In the genomic region with DNA sequence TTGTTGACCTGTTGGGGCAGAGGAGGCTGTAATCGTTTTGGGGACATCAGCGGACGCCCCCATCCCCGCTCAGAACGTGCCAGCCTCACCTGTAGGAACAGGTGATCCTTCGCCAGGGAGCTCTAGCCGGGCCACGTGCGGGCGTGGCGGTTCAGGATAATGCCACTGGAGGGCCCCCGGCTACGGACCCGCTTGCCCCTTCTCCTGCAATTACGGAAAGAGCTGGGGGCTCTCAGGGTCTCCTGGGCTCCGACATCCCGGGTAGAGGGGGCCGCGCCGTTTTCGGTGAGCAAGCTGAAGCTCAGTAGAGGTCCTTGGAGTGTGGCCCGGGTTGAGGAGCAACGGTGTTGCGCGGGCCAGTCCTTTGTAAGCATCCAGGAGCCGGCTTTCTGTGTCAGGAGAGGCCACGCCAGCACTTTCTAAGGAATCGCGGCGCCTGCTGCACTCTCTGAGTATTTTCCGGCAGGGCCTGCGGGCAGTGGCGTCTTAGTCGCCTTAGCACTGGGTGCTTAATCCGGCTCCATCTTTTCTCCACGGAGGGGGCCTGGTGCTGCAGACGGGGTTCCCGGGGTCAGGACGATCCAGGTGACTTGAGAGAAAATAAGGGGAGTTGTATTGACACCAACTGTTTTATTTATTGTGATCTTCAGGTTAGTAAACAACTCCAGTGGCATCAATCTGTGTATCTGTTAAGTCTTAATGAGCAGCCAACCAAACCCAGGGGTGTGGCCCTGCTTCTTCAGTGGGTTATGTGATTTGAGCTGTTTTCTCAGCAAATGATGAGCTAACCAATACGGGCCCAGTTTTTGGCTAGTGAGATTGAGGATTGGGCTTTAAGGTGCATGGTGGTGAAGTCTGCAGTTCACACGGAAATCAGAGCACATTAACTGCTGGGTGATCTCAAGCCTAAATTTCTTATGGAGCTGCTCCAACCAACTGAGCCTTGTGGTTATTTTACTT, we compare ENCODE assay signal across 8 cellular contexts. TPM values are rescaled to one million over a fixed set of nuclear protein-coding genes. Genes with fewer than 3 reads are reported as not detected.
DNase-seq lines count a peak whose midpoint lies in the region; ATAC-seq, FAIRE-seq and TF ChIP-seq lines count a peak whose summit lies in the region.

No MANE protein-coding gene starts in this region.

- H3K27me3 ChIP-seq in OCI-LY3 (ENCODE audit: low read depth, low read length) (no peaks in the 10 kb centered on the region), keratinocyte (ENCODE audit: control insufficient read depth, extremely low read depth, insufficient read depth, low read length) (no peaks in the 10 kb centered on the region), spleen (replicated peaks in 1 of 7) (peaks cover 0 to 64% (median 30%) of the 10 kb centered on the region in 7 donors)

- intact Hi-C loops in spleen (cut with DNase I; ENCODE audit: low total_unique reads) = no loop called here

- WGBS in spleen, 5 donors = 13 to 16% (median 15%) methylated on average over 33 to 41 of the region's 41 CpGs

- H3K36me3 ChIP-seq in OCI-LY3 (replicated peaks; ENCODE audit: low read depth, low read length) (peaks cover 6% of the 10 kb centered on the region), keratinocyte (ENCODE audit: control insufficient read depth in 2 of 2, extremely low read depth in 1 of 2, insufficient read depth in 2 of 2, low read length in 2 of 2) (peaks cover 2 to 9% of the 10 kb centered on the region in 2 experiments), spleen (no peaks in the 10 kb centered on the region)

- CTCF ChIA-PET in AG04449 (lab: Yijun Ruan, JAX) = interaction anchor here (0.6 to 5.9 kb wide), 13 partner anchors 10 to 281 kb away, joined by 3 to 35 read pairs (median 3); no protein-coding TSS in a partner anchor

- H3K4me1 ChIP-seq in OCI-LY3 (ENCODE audit: low read length) (peaks cover 15% of the 10 kb centered on the region), keratinocyte (ENCODE audit: control insufficient read depth, extremely low read depth, insufficient read depth, low read length) (peaks cover 23% of the 10 kb centered on the region), spleen (peaks cover 8 to 38% (median 30%) of the 10 kb centered on the region in 6 donors)

- no peak for TF ChIP-seq POLR2A in spleen (IDR thresholded peaks at IDR 0.05)

- H3K4me3 ChIP-seq in AG04449 (ENCODE audit: low read depth, low read length) (peak overlapping the region; percentile 86), OCI-LY3 (ENCODE audit: low read length) (peak overlapping the region; percentile 84), keratinocyte (ENCODE audit: control insufficient read depth in 2 of 3, extremely low read depth in 1 of 3, insufficient read depth in 2 of 3, low read depth in 1 of 3, low read length in 3 of 3) (peak overlapping the region; percentile 60 to 88 (median 88)), spleen (peak overlapping the region; percentile 35 to 93 (median 71))

- H2AFZ ChIP-seq in OCI-LY3 (ENCODE audit: low read depth, low read length) (no peak overlapping the region), keratinocyte (ENCODE audit: control insufficient read depth, low read length) (peak overlapping the region; percentile 2)

- in situ Hi-C loops in GM13977 (cut with MboI; ENCODE audit: low pct_unique_long_range_greater_than_20kb, low sequenced_read_pairs, unreplicated experiment) = no loop called here

- dilution Hi-C loops in keratinocyte (cut with MboI; ENCODE audit: extremely low pct_ligation_motif_present, low sequenced_read_pairs) = no loop called here

- no peak for ATAC-seq in GM21528 (IDR thresholded peaks at IDR 0.05; ENCODE audit: low FRiP score, unreplicated experiment)

- FAIRE-seq in keratinocyte (lab: Jason Lieb, UNC) = no peak

- POLR2A ChIA-PET in AG04449 (lab: Yijun Ruan, JAX) = interaction anchor here (0.8 to 1.6 kb wide), 4 partner anchors 40 to 276 kb away, joined by 3 to 5 read pairs (median 4); no protein-coding TSS in a partner anchor

- H3K27ac ChIP-seq in OCI-LY3 (ENCODE audit: low read length) = no peak overlapping the region
- peak overlapping the region; percentile 75 for H3K27ac ChIP-seq in keratinocyte (ENCODE audit: control insufficient read depth, insufficient read depth, low read length)
- no peak overlapping the region for H3K27ac ChIP-seq in spleen

- H3K4me2 ChIP-seq in OCI-LY3 (ENCODE audit: low read length) = peak overlapping the region; percentile 80
- peak overlapping the region; percentile 94 for H3K4me2 ChIP-seq in keratinocyte (ENCODE audit: control insufficient read depth, extremely low read depth, insufficient read depth, low read depth, low read length)

- TF ChIP-seq CTCF in AG04449 (IDR thresholded peaks at IDR 0.05; ENCODE audit: insufficient read depth, low read length, missing control alignments) (peak; percentile 33), GM13977 (IDR thresholded peaks at IDR 0.05; ENCODE audit: extremely low read depth, insufficient read depth, missing control alignments) (no peak), OCI-LY3 (IDR thresholded peaks at IDR 0.05; ENCODE audit: low read depth, low read length) (peak; percentile 30), keratinocyte (optimal IDR thresholded peaks at IDR 0.05 in 1 of 3, IDR thresholded peaks at IDR 0.05 in 1 of 3, conservative IDR thresholded peaks at IDR 0.05 in 1 of 3; ENCODE audit: extremely low read depth in 1 of 3, insufficient read depth in 2 of 3, low read length in 3 of 3) (peak; percentile 38 to 58 (median 38)), spleen (IDR thresholded peaks at IDR 0.05 in 8 of 11, conservative IDR thresholded peaks at IDR 0.05 in 3 of 11) (peak in 2 of 11 experiments; percentile 30 to 42)

- H3K9me1 ChIP-seq in keratinocyte (ENCODE audit: control insufficient read depth, extremely low read depth, insufficient read depth, low read length) = peaks cover 5% of the 10 kb centered on the region

- no peak for DNase-seq in AG04449 (ENCODE audit: low read depth, low spot score)
- peak; percentile 38 for DNase-seq in GM13977 (ENCODE audit: low spot score)
- peak; percentile 5 for DNase-seq in central memory CD4-positive, alpha-beta T cell
- DNase-seq in keratinocyte (ENCODE audit: low read depth, low spot score) = no peak
- DNase-seq in spleen = peak; percentile 80
- DNase-seq in NK-92 treated with Interleukin-12 subunit alpha and Interleukin-12 subunit beta, amount 100 ng/mL, for 24 hours (lab: John Stamatoyannopoulos, UW) = no peak

- H3K9ac ChIP-seq in OCI-LY3 (ENCODE audit: low read length) = peak overlapping the region; percentile 55
- H3K9ac ChIP-seq in keratinocyte (ENCODE audit: control insufficient read depth, extremely low read depth, insufficient read depth, low read length) = peak overlapping the region; percentile 85

- H3K79me2 ChIP-seq in OCI-LY3 (ENCODE audit: low read length) = peaks cover 49% of the 10 kb centered on the region
- peaks cover 52% of the 10 kb centered on the region for H3K79me2 ChIP-seq in keratinocyte (ENCODE audit: control insufficient read depth, insufficient read depth, low read length)

- H4K20me1 ChIP-seq in OCI-LY3 (ENCODE audit: insufficient read depth, low read length) (peaks cover 21% of the 10 kb centered on the region), keratinocyte (ENCODE audit: control insufficient read depth, extremely low read depth, insufficient read depth, low read length) (peaks cover 7% of the 10 kb centered on the region)

- H3K9me3 ChIP-seq in OCI-LY3 (ENCODE audit: insufficient read depth, low read length) (no peaks in the 10 kb centered on the region), keratinocyte (ENCODE audit: control insufficient read depth, low read depth, low read length) (no peaks in the 10 kb centered on the region), spleen (no peaks in the 10 kb centered on the region)

RNA-seq across cellular contexts. Expression of a gene that starts 1.9 kb away (rescaled TPM):
- polyA plus RNA-seq in keratinocyte (9.6 to 15.4 TPM (median 10.4 TPM) in 3 replicates), spleen (1 to 10 TPM; 1.6 to 4.4 (median 2.8) TPM)
- 30.3 TPM for polyA plus RNA-seq in keratinocyte (2011; ENCODE audit: low read depth)
- 6.1 and 8.8 TPM in 2 replicates for polyA plus RNA-seq in keratinocyte (2011; cell fraction: cytosol; rRNA removed)
- polyA plus RNA-seq in keratinocyte (2011; cell fraction: nucleus; rRNA removed) = 43.3 and 43.9 TPM in 2 replicates
- polyA plus RNA-seq in keratinocyte (2012; ENCODE audit: low replicate concordance) = 9.3 and 13.3 TPM in 2 replicates
- polyA minus RNA-seq in keratinocyte = 13.6 to 27.4 TPM (median 21.6 TPM) in 3 replicates
- polyA minus RNA-seq in keratinocyte (2011; cell fraction: cytosol; rRNA and poly(A)+ RNA removed) = 10.6 TPM
- 34.3 and 64.2 TPM in 2 replicates for polyA minus RNA-seq in keratinocyte (2011; cell fraction: nucleus; rRNA and poly(A)+ RNA removed)
- total RNA-seq in spleen = 1 to 10 TPM; 2.5 to 7.5 (median 5.0) TPM

Comparison
In these comparisons a context has a peak if more than half of its experiments do, and no peak if none do; other contexts are left out.
1. DNase-seq: peak in GM13977 (single experiment), central memory CD4-positive, alpha-beta T cell (single experiment) and spleen (single experiment); none in AG04449 (single experiment), keratinocyte (single experiment) and NK-92 treated with Interleukin-12 subunit alpha and Interleukin-12 subunit beta, amount 100 ng/mL, for 24 hours (single experiment).
2. Peak in every context shown above with its lines, with median percentiles within 50 percentile points of each other: H3K4me3 ChIP-seq.